In genomic region chr16:84382396-84382795, GRCh38 we compare ENCODE assay signal across 33 cellular contexts. TPM values are rescaled to one million over a fixed set of nuclear protein-coding genes. Genes with fewer than 3 reads are reported as not detected.
"Had no signal": no experiment of that assay in that cellular context is flagged by ENCODE, and none has a peak within 500 bp of the region (broad histone marks: within the 10 kb centered on the region; RNA-seq: fewer than 3 reads in every experiment).

No MANE protein-coding gene starts in this region.

- H3K4me3 Mint-ChIP-seq: activated B cell treated with CpG ODN at 0.5 μM for 24 hours; activated CD8-positive, alpha-beta T cell treated with anti-CD3 and anti-CD28 coated beads for 36 hours; activated naive CD8-positive, alpha-beta T cell; activated T-cell treated with anti-CD3 and anti-CD28 coated beads, Interleukin-2, amount 50 U/mL, for 4 hours; activated T-helper 17 cell treated with anti-CD3 and anti-CD28 coated beads, Interleukin-2, amount 50 U/mL, for 72 hours; effector memory CD8-positive, alpha-beta T cell; T-cell; T-helper 1 cell treated with Interleukin-12 subunit alpha and Interleukin-12 subunit beta and Interleukin-4 antibody, amounts not matched to agents 30 μg/mL and 1 μg/mL, for 36 hours; T-helper 2 cell treated with Interferon-gamma antibody and Interleukin-4, amounts not matched to agents 5 μg/mL and 100 μg/mL, for 36 hours had no signal

- H3K27ac Mint-ChIP-seq: activated B cell treated with CpG ODN at 0.5 μM for 24 hours; activated CD8-positive, alpha-beta T cell treated with anti-CD3 and anti-CD28 coated beads for 36 hours; activated naive CD8-positive, alpha-beta T cell; activated T-helper 17 cell treated with anti-CD3 and anti-CD28 coated beads, Interleukin-2, amount 50 U/mL, for 72 hours; effector memory CD8-positive, alpha-beta T cell; T-cell; T-helper 1 cell treated with Interleukin-12 subunit alpha and Interleukin-12 subunit beta and Interleukin-4 antibody, amounts not matched to agents 30 μg/mL and 1 μg/mL, for 36 hours; T-helper 2 cell treated with Interferon-gamma antibody and Interleukin-4, amounts not matched to agents 5 μg/mL and 100 μg/mL, for 36 hours had no signal

- H3K27me3 ChIP-seq: brain microvascular endothelial cell, gastrocnemius medialis had no signal

- H3K36me3 ChIP-seq: brain microvascular endothelial cell, esophagus muscularis mucosa, gastrocnemius medialis, WERI-Rb-1 had no signal

- DNase-seq: activated B cell treated with CpG ODN at 0.5 μM for 24 hours; activated CD4-positive, alpha-beta T cell treated with anti-CD3 and anti-CD28 coated beads for 48 hours; activated CD4-positive, alpha-beta T cell treated with anti-CD3 and anti-CD28 coated beads, Interleukin-2, amount 50 U/mL, for 1 hour; activated CD4-positive, alpha-beta T cell treated with anti-CD3 and anti-CD28 coated beads, Interleukin-2, amount 50 U/mL, for 48 hours; activated CD8-positive, alpha-beta memory T cell treated with anti-CD3 and anti-CD28 coated beads for 24 hours; activated CD8-positive, alpha-beta T cell treated with anti-CD3 and anti-CD28 coated beads for 36 hours; activated effector memory CD4-positive, alpha-beta T cell treated with Interleukin-2 at 50 U/mL for 16 hours; activated gamma-delta T cell treated with Interleukin-2 at 50 U/mL for 16 hours; activated naive CD4-positive, alpha-beta T cell treated with anti-CD3 and anti-CD28 coated beads, Interleukin-2, amount 50 U/mL, for 16 hours; activated naive CD4-positive, alpha-beta T cell treated with Interleukin-2 at 50 U/mL for 16 hours; activated T-cell treated with anti-CD3 and anti-CD28 coated beads, Interleukin-2, amount 50 U/mL, for 4 hours; amniotic stem cell; anterior cingulate cortex; brain microvascular endothelial cell; caudate nucleus; cortex of kidney; dermis blood vessel endothelial cell; effector CD4-positive, alpha-beta T cell; effector memory CD8-positive, alpha-beta T cell; erythroblast; foreskin keratinocyte; gastrocnemius medialis; SW 1271; T-cell; T1000; WERI-Rb-1 had no signal

- H3K27ac ChIP-seq: brain microvascular endothelial cell, esophagus muscularis mucosa, foreskin keratinocyte, gastrocnemius medialis, WERI-Rb-1 had no signal

- ATAC-seq: activated CD4-positive, CD25-positive, alpha-beta regulatory T cell treated with anti-CD3 and anti-CD28 coated beads, Interleukin-2, amount 50 U/mL, for 24 hours; activated CD8-positive, alpha-beta T cell treated with anti-CD3 and anti-CD28 coated beads for 36 hours; activated T-cell treated with anti-CD3 and anti-CD28 coated beads, Interleukin-2, amount 50 U/mL, for 4 hours; activated T-helper 17 cell treated with anti-CD3 and anti-CD28 coated beads, Interleukin-2, amount 50 U/mL, for 72 hours; effector memory CD8-positive, alpha-beta T cell; foreskin keratinocyte; gastrocnemius medialis; T-cell had no signal

- H3K9me3 ChIP-seq: gastrocnemius medialis had no signal

- H3K9me3 Mint-ChIP-seq: effector memory CD8-positive, alpha-beta T cell had no signal

- H3K36me3 Mint-ChIP-seq: activated naive CD8-positive, alpha-beta T cell; T-cell had no signal

- H3K4me3 ChIP-seq: esophagus muscularis mucosa, gastrocnemius medialis had no signal

- H3K4me1 Mint-ChIP-seq: activated T-helper 17 cell treated with anti-CD3 and anti-CD28 coated beads, Interleukin-2, amount 50 U/mL, for 72 hours had no signal

- H3K4me1 ChIP-seq: esophagus muscularis mucosa, foreskin keratinocyte, gastrocnemius medialis had no signal

RNA-seq across cellular contexts. Expression of gene ATP2C2, which starts 14.1 kb away (rescaled TPM):
- total RNA-seq: activated B cell treated with CpG ODN at 0.5 μM for 24 hours; activated CD8-positive, alpha-beta T cell treated with anti-CD3 and anti-CD28 coated beads for 36 hours; activated T-cell treated with anti-CD3 and anti-CD28 coated beads, Interleukin-2, amount 50 U/mL, for 4 hours; activated T-helper 17 cell treated with anti-CD3 and anti-CD28 coated beads, Interleukin-2, amount 50 U/mL, for 72 hours; chondrocyte; dermis blood vessel endothelial cell; T-cell had no signal
